In the genomic region with DNA sequence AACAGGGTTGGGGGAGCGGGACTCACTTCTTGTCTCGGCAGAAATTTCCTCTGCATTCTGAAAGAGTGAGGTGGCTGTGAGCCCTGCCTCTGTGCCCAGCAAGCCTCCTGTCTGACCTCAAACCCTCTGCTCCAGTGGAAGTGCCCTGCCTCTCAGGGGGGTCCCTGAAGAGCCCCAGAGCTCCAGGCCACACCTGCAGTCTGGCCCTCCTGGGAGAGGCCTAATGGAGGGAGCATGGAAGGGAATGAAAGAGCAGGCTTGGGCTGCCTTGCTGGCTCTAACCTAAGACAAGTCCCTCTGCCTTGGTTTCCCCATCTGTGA, we compare ENCODE assay signal across 1 cellular context.
TF ChIP-seq lines count a peak whose summit lies in the region.

No MANE protein-coding gene starts in this region.

TF ChIP-seq in WTC11, 78 proteins besides CTCF, POLR2A, EP300 and RAD21 (continued from another document):
- no peak for TF ChIP-seq ARID4B (CRISPR knock-in tag; IDR thresholded peaks at IDR 0.05; ENCODE audit: borderline replicate concordance)
- no peak for TF ChIP-seq ZNF232 (CRISPR knock-in tag; IDR thresholded peaks at IDR 0.05)
- no peak for TF ChIP-seq PREB (CRISPR knock-in tag; IDR thresholded peaks at IDR 0.05; ENCODE audit: borderline replicate concordance)
- TF ChIP-seq, protein P1, sequence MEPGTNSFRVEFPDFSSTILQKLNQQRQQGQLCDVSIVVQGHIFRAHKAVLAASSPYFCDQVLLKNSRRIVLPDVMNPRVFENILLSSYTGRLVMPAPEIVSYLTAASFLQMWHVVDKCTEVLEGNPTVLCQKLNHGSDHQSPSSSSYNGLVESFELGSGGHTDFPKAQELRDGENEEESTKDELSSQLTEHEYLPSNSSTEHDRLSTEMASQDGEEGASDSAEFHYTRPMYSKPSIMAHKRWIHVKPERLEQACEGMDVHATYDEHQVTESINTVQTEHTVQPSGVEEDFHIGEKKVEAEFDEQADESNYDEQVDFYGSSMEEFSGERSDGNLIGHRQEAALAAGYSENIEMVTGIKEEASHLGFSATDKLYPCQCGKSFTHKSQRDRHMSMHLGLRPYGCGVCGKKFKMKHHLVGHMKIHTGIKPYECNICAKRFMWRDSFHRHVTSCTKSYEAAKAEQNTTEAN (CRISPR knock-in tag; IDR thresholded peaks at IDR 0.05), result no peak
- TF ChIP-seq, protein P2, sequence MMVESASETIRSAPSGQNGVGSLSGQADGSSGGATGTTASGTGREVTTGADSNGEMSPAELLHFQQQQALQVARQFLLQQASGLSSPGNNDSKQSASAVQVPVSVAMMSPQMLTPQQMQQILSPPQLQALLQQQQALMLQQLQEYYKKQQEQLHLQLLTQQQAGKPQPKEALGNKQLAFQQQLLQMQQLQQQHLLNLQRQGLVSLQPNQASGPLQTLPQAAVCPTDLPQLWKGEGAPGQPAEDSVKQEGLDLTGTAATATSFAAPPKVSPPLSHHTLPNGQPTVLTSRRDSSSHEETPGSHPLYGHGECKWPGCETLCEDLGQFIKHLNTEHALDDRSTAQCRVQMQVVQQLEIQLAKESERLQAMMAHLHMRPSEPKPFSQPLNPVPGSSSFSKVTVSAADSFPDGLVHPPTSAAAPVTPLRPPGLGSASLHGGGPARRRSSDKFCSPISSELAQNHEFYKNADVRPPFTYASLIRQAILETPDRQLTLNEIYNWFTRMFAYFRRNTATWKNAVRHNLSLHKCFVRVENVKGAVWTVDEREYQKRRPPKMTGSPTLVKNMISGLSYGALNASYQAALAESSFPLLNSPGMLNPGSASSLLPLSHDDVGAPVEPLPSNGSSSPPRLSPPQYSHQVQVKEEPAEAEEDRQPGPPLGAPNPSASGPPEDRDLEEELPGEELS (CRISPR knock-in tag; IDR thresholded peaks at IDR 0.05), result no peak
- TF ChIP-seq, protein P3, sequence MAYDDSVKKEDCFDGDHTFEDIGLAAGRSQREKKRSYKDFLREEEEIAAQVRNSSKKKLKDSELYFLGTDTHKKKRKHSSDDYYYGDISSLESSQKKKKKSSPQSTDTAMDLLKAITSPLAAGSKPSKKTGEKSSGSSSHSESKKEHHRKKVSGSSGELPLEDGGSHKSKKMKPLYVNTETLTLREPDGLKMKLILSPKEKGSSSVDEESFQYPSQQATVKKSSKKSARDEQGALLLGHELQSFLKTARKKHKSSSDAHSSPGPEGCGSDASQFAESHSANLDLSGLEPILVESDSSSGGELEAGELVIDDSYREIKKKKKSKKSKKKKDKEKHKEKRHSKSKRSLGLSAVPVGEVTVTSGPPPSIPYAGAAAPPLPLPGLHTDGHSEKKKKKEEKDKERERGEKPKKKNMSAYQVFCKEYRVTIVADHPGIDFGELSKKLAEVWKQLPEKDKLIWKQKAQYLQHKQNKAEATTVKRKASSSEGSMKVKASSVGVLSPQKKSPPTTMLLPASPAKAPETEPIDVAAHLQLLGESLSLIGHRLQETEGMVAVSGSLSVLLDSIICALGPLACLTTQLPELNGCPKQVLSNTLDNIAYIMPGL (CRISPR knock-in tag; IDR thresholded peaks at IDR 0.05), result no peak
- no peak for TF ChIP-seq ELF4 (CRISPR knock-in tag; IDR thresholded peaks at IDR 0.05; ENCODE audit: low read depth)
- no peak for TF ChIP-seq NR3C1 (CRISPR knock-in tag; conservative IDR thresholded peaks at IDR 0.05; ENCODE audit: low read depth)
- TF ChIP-seq RORB (CRISPR knock-in tag; IDR thresholded peaks at IDR 0.05), result no peak
- TF ChIP-seq ZNF671 (CRISPR knock-in tag; IDR thresholded peaks at IDR 0.05), result no peak
- TF ChIP-seq MXD4 (CRISPR knock-in tag; IDR thresholded peaks at IDR 0.05; ENCODE audit: borderline replicate concordance), result no peak
- TF ChIP-seq NR2C2 (CRISPR knock-in tag; IDR thresholded peaks at IDR 0.05), result no peak
